Comparison of ENCODE assay signal across 1 cellular context in genomic region chr20:3732327-3733118, GRCh38.
TF ChIP-seq lines count a peak whose summit lies in the region.

A gene with protein sequence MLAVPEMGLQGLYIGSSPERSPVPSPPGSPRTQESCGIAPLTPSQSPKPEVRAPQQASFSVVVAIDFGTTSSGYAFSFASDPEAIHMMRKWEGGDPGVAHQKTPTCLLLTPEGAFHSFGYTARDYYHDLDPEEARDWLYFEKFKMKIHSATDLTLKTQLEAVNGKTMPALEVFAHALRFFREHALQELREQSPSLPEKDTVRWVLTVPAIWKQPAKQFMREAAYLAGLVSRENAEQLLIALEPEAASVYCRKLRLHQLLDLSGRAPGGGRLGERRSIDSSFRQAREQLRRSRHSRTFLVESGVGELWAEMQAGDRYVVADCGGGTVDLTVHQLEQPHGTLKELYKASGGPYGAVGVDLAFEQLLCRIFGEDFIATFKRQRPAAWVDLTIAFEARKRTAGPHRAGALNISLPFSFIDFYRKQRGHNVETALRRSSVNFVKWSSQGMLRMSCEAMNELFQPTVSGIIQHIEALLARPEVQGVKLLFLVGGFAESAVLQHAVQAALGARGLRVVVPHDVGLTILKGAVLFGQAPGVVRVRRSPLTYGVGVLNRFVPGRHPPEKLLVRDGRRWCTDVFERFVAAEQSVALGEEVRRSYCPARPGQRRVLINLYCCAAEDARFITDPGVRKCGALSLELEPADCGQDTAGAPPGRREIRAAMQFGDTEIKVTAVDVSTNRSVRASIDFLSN (plus strand): TSS chr20:3732685. CDS start chr20:3738675, 5,990 bp downstream.

TF ChIP-seq in GM23338, 12 proteins besides CTCF, POLR2A, EP300 and RAD21 (continued from another document):
- TF ChIP-seq, protein P1, sequence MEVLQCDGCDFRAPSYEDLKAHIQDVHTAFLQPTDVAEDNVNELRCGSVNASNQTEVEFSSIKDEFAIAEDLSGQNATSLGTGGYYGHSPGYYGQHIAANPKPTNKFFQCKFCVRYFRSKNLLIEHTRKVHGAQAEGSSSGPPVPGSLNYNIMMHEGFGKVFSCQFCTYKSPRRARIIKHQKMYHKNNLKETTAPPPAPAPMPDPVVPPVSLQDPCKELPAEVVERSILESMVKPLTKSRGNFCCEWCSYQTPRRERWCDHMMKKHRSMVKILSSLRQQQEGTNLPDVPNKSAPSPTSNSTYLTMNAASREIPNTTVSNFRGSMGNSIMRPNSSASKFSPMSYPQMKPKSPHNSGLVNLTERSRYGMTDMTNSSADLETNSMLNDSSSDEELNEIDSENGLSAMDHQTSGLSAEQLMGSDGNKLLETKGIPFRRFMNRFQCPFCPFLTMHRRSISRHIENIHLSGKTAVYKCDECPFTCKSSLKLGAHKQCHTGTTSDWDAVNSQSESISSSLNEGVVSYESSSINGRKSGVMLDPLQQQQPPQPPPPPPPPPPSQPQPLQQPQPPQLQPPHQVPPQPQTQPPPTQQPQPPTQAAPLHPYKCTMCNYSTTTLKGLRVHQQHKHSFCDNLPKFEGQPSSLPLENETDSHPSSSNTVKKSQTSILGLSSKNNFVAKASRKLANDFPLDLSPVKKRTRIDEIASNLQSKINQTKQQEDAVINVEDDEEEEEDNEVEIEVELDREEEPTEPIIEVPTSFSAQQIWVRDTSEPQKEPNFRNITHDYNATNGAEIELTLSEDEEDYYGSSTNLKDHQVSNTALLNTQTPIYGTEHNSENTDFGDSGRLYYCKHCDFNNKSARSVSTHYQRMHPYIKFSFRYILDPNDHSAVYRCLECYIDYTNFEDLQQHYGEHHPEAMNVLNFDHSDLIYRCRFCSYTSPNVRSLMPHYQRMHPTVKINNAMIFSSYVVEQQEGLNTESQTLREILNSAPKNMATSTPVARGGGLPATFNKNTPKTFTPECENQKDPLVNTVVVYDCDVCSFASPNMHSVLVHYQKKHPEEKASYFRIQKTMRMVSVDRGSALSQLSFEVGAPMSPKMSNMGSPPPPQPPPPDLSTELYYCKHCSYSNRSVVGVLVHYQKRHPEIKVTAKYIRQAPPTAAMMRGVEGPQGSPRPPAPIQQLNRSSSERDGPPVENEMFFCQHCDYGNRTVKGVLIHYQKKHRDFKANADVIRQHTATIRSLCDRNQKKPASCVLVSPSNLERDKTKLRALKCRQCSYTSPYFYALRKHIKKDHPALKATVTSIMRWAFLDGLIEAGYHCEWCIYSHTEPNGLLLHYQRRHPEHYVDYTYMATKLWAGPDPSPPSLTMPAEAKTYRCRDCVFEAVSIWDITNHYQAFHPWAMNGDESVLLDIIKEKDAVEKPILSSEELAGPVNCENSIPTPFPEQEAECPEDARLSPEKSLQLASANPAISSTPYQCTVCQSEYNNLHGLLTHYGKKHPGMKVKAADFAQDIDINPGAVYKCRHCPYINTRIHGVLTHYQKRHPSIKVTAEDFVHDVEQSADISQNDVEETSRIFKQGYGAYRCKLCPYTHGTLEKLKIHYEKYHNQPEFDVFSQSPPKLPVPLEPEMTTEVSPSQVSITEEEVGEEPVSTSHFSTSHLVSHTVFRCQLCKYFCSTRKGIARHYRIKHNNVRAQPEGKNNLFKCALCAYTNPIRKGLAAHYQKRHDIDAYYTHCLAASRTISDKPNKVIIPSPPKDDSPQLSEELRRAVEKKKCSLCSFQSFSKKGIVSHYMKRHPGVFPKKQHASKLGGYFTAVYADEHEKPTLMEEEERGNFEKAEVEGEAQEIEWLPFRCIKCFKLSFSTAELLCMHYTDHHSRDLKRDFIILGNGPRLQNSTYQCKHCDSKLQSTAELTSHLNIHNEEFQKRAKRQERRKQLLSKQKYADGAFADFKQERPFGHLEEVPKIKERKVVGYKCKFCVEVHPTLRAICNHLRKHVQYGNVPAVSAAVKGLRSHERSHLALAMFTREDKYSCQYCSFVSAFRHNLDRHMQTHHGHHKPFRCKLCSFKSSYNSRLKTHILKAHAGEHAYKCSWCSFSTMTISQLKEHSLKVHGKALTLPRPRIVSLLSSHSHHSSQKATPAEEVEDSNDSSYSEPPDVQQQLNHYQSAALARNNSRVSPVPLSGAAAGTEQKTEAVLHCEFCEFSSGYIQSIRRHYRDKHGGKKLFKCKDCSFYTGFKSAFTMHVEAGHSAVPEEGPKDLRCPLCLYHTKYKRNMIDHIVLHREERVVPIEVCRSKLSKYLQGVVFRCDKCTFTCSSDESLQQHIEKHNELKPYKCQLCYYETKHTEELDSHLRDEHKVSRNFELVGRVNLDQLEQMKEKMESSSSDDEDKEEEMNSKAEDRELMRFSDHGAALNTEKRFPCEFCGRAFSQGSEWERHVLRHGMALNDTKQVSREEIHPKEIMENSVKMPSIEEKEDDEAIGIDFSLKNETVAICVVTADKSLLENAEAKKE (CRISPR knock-in tag; IDR thresholded peaks at IDR 0.05), result no peak
- TF ChIP-seq REST (IDR thresholded peaks at IDR 0.05; ENCODE audit: unreplicated experiment) (no peak), JUNB (IDR thresholded peaks at IDR 0.05; ENCODE audit: unreplicated experiment) (no peak), EZH2phosphoT487 (IDR thresholded peaks at IDR 0.05; ENCODE audit: unreplicated experiment) (no peak)
